1 cellular context compared by ENCODE assay signal in the genomic region with DNA sequence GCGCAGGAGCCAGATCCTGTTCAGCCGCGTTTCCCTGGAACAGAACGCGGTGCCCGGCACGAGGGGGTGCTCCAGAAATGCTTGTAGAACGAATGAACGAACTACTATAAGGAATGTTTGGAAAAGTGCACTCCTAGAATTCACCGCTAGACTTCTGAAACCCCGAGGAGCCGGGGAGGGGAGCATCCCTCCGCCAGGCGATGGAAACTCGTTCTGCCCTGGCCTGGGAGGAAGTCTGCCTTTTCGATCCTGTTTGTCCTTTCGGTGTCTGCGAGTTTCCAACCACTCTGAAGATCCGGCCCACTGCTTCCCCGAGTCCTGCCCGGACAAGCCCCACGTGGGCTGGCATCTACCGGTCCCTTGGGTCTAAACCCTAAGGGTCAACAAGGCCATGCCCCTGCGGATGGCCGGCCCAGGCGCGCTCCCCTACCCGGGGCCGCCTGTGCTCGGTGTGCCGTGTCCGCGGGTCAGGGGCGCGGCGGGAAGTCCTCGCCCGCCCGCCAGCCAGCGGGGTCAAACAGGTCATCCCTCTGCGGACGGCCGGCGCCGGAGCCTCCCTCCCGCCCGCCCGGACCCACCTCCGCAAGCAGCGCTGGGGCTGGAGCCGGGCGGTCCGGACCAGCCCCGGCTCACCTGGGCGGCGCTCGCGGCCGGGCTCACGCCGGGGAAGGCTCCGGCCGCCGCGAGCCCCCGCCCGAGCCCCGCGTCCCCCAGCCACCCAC.
TF ChIP-seq lines count a peak whose summit lies in the region.

No MANE protein-coding gene starts in this region.

TF ChIP-seq in H1, 55 proteins besides CTCF, POLR2A, EP300 and RAD21 (continued from another document):
- TF ChIP-seq ASH2L (IDR thresholded peaks at IDR 0.05; ENCODE audit: low read length) = peak; percentile 60
- no peak for TF ChIP-seq YY1 (IDR thresholded peaks at IDR 0.05; ENCODE audit: low read depth, low read length)
- TF ChIP-seq SRF (IDR thresholded peaks at IDR 0.05; ENCODE audit: low read depth, low read length) = no peak
- TF ChIP-seq, protein P1, sequence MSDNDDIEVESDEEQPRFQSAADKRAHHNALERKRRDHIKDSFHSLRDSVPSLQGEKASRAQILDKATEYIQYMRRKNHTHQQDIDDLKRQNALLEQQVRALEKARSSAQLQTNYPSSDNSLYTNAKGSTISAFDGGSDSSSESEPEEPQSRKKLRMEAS (IDR thresholded peaks at IDR 0.05) = no peak; the same call in 1 of the 2 replicates
- TF ChIP-seq SIN3A (conservative IDR thresholded peaks at IDR 0.05 in 1 of 2, IDR thresholded peaks at IDR 0.05 in 1 of 2; ENCODE audit: low read depth in 1 of 2, low read length in 2 of 2) = 0 out of 4 replicates have a peak, but pooled peaks of 1 of the 2 experiments have one; percentile 11
- TF ChIP-seq CBX8 (IDR thresholded peaks at IDR 0.05; ENCODE audit: borderline replicate concordance, low read depth, low read length) = no peak
- no peak for TF ChIP-seq BRCA1 (IDR thresholded peaks at IDR 0.05; ENCODE audit: low read depth, low read length)
- TF ChIP-seq KDM4A (IDR thresholded peaks at IDR 0.05; ENCODE audit: low read depth, low read length, severe bottlenecking) = peak; percentile 72
- no peak for TF ChIP-seq EGR1 (IDR thresholded peaks at IDR 0.05; ENCODE audit: borderline replicate concordance, low read depth, low read length)
- TF ChIP-seq EZH2 (IDR thresholded peaks at IDR 0.05; ENCODE audit: low read depth, low read length, severe bottlenecking) = no peak
- no peak for TF ChIP-seq ZNF274 (IDR thresholded peaks at IDR 0.05; ENCODE audit: borderline replicate concordance, extremely low read depth, low read length)
- TF ChIP-seq CHD7 (IDR thresholded peaks at IDR 0.05; ENCODE audit: insufficient replicate concordance, low read length) = no peak
- TF ChIP-seq ATF3 (IDR thresholded peaks at IDR 0.05; ENCODE audit: insufficient read depth, low read depth, low read length) = no peak
- TF ChIP-seq TEAD4 (IDR thresholded peaks at IDR 0.05; ENCODE audit: low read depth, low read length) = 0 out of 2 replicates have a peak, but pooled peaks have one; percentile 16
- no peak for TF ChIP-seq NRF1 (IDR thresholded peaks at IDR 0.05; ENCODE audit: low read depth, low read length)
- no peak for TF ChIP-seq GABPA (IDR thresholded peaks at IDR 0.05; ENCODE audit: borderline replicate concordance, insufficient read depth, low read length)
- no peak for TF ChIP-seq BCL11A (IDR thresholded peaks at IDR 0.05; ENCODE audit: low read depth in 2 of 2, low read length in 2 of 2)
- TF ChIP-seq SUZ12 (IDR thresholded peaks at IDR 0.05; ENCODE audit: low read length) = peak; percentile 43; the same call in 1 of the 2 replicates
- TF ChIP-seq MAFK (IDR thresholded peaks at IDR 0.05; ENCODE audit: low read depth, low read length) = no peak
- TF ChIP-seq RXRA (IDR thresholded peaks at IDR 0.05; ENCODE audit: insufficient read depth, low read depth, low read length) = no peak
- no peak for TF ChIP-seq JUN (IDR thresholded peaks at IDR 0.05; ENCODE audit: low read depth, low read length)
- no peak for TF ChIP-seq SIRT6 (IDR thresholded peaks at IDR 0.05; ENCODE audit: low read length)
